ENCODE assay signal across 24 cellular contexts in the genomic region with DNA sequence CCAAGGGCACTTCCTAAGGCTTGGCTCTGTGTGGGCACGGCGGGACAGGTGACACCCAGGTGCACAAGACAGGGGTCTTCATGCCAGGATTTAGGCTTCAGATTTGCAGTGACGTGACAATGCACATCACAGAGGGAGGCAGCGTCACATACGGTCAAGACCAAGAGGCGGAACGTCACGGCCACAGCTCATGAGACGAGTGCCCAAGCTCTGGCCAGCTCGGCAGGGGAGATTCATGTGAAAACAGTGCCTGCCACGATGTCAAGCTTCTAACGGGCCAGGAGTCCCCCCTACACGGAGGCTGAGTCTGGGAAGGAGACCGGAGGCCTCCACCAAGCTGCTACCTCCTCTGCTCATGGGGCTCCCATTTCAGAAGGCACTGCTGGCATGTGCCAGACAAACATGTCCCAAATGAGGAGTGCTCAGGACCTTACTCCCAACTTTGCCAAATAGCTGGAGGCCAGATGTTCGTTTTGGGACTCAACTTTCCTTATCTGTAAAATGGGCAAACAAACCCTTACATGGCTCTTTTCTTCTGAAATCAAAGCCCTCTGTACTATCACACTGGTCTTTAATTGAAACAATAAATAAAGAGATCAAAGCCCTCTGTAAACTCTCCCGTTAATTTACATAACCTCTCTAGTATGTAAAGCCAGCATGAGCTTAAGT. TPM values are rescaled to one million over a fixed set of nuclear protein-coding genes. Genes with fewer than 3 reads are reported as not detected.
"Had no signal": no experiment of that assay in that cellular context is flagged by ENCODE, and none has a peak within 500 bp of the region (broad histone marks: within the 10 kb centered on the region; RNA-seq: fewer than 3 reads in every experiment).

No MANE protein-coding gene starts in this region.

- H3K9me3 Mint-ChIP-seq: activated CD8-positive, alpha-beta T cell treated with anti-CD3 and anti-CD28 coated beads for 36 hours; activated naive CD4-positive, alpha-beta T cell treated with anti-CD3 and anti-CD28 coated beads, Interleukin-2, amount 10 ng/mL, durations not matched to agents 7 days and 5 days; activated naive CD8-positive, alpha-beta T cell treated with anti-CD3 and anti-CD28 coated beads for 36 hours; activated T-cell treated with anti-CD3 and anti-CD28 coated beads, Interleukin-2, amount 50 U/mL, for 72 hours; activated T-helper 2 cell treated with anti-CD3 and anti-CD28 coated beads, Interferon-gamma antibody, Interleukin-2, Interleukin-4, amounts not matched to agents 10 μg/mL and 5 μg/mL and 100 μg/mL, durations not matched to agents 14 hours and 24 hours and 36 hours; IgD-negative memory B cell; T-helper 1 cell treated with Interleukin-12 subunit alpha and Interleukin-12 subunit beta and Interleukin-4 antibody, amounts not matched to agents 30 μg/mL and 1 μg/mL, for 36 hours had no signal

- H3K27me3 Mint-ChIP-seq: activated CD8-positive, alpha-beta T cell treated with anti-CD3 and anti-CD28 coated beads for 36 hours; activated naive CD8-positive, alpha-beta T cell treated with anti-CD3 and anti-CD28 coated beads for 36 hours; IgD-negative memory B cell had no signal

- DNase-seq: activated CD4-positive, alpha-beta T cell treated with anti-CD3 and anti-CD28 coated beads for 4 hours; activated CD8-positive, alpha-beta memory T cell treated with anti-CD3 and anti-CD28 coated beads, Interleukin-2, amount 50 U/mL, for 4 hours; activated CD8-positive, alpha-beta T cell treated with anti-CD3 and anti-CD28 coated beads for 36 hours; activated gamma-delta T cell treated with Interleukin-2 at 50 U/mL for 16 hours; activated naive CD4-positive, alpha-beta T cell treated with anti-CD3 and anti-CD28 coated beads, Interleukin-2, amount 10 ng/mL, durations not matched to agents 7 days and 5 days; activated naive CD8-positive, alpha-beta T cell treated with anti-CD3 and anti-CD28 coated beads for 36 hours; activated T-cell treated with anti-CD3 and anti-CD28 coated beads, Interleukin-2, amount 50 U/mL, for 72 hours; MM.1S; NCI-H1930; NCI-H2107; NCI-H2171 treated with DMSO at 0.1 percent for 48 hours; NCI-H226; NCI-H69; Peyer's patch; SHP77 had no signal

- H3K36me3 ChIP-seq: Peyer's patch had no signal

- H3K4me3 Mint-ChIP-seq: activated CD8-positive, alpha-beta T cell treated with anti-CD3 and anti-CD28 coated beads for 36 hours; activated naive CD4-positive, alpha-beta T cell treated with anti-CD3 and anti-CD28 coated beads, Interleukin-2, amount 10 ng/mL, durations not matched to agents 7 days and 5 days; activated naive CD8-positive, alpha-beta T cell treated with anti-CD3 and anti-CD28 coated beads for 36 hours; activated T-cell treated with anti-CD3 and anti-CD28 coated beads, Interleukin-2, amount 50 U/mL, for 72 hours; IgD-negative memory B cell; T-helper 1 cell treated with Interleukin-12 subunit alpha and Interleukin-12 subunit beta and Interleukin-4 antibody, amounts not matched to agents 30 μg/mL and 1 μg/mL, for 36 hours had no signal

- H3K27me3 ChIP-seq: Peyer's patch had no signal

- H3K4me3 ChIP-seq: Peyer's patch had no signal

- H3K27ac ChIP-seq: KMS-11, Peyer's patch, RWPE1 had no signal

- ATAC-seq: activated CD4-positive, CD25-positive, alpha-beta regulatory T cell treated with anti-CD3 and anti-CD28 coated beads, Interleukin-2, amount 50 U/mL, for 24 hours; activated CD8-positive, alpha-beta T cell treated with anti-CD3 and anti-CD28 coated beads for 36 hours; activated T-cell treated with anti-CD3 and anti-CD28 coated beads, Interleukin-2, amount 50 U/mL, for 72 hours had no signal

- H3K9me3 ChIP-seq: Peyer's patch had no signal

- H3K9ac ChIP-seq: KMS-11 had no signal

- H3K36me3 Mint-ChIP-seq: activated naive CD4-positive, alpha-beta T cell treated with anti-CD3 and anti-CD28 coated beads, Interleukin-2, amount 10 ng/mL, durations not matched to agents 7 days and 5 days; activated naive CD8-positive, alpha-beta T cell treated with anti-CD3 and anti-CD28 coated beads for 36 hours had no signal

- H3K4me2 ChIP-seq: KMS-11 had no signal

- H3K27ac Mint-ChIP-seq: activated CD8-positive, alpha-beta T cell treated with anti-CD3 and anti-CD28 coated beads for 36 hours; activated naive CD4-positive, alpha-beta T cell treated with anti-CD3 and anti-CD28 coated beads, Interleukin-2, amount 10 ng/mL, durations not matched to agents 7 days and 5 days; activated naive CD8-positive, alpha-beta T cell treated with anti-CD3 and anti-CD28 coated beads for 36 hours; activated T-cell treated with anti-CD3 and anti-CD28 coated beads, Interleukin-2, amount 50 U/mL, for 72 hours; activated T-helper 2 cell treated with anti-CD3 and anti-CD28 coated beads, Interferon-gamma antibody, Interleukin-2, Interleukin-4, amounts not matched to agents 10 μg/mL and 5 μg/mL and 100 μg/mL, durations not matched to agents 14 hours and 24 hours and 36 hours; IgD-negative memory B cell; T-helper 1 cell treated with Interleukin-12 subunit alpha and Interleukin-12 subunit beta and Interleukin-4 antibody, amounts not matched to agents 30 μg/mL and 1 μg/mL, for 36 hours had no signal

RNA-seq across cellular contexts. Expression of a gene that starts 42.4 kb away (rescaled TPM):
- total RNA-seq: cardiac septum, NCI-H460, SK-MEL-5 had no signal

RNA-seq across cellular contexts. Expression of a gene that starts 58.7 kb away (rescaled TPM):
- total RNA-seq: activated CD8-positive, alpha-beta T cell treated with anti-CD3 and anti-CD28 coated beads for 36 hours; activated naive CD8-positive, alpha-beta T cell treated with anti-CD3 and anti-CD28 coated beads for 36 hours; activated T-cell treated with anti-CD3 and anti-CD28 coated beads, Interleukin-2, amount 50 U/mL, for 72 hours; activated T-helper 2 cell treated with anti-CD3 and anti-CD28 coated beads, Interferon-gamma antibody, Interleukin-2, Interleukin-4, amounts not matched to agents 10 μg/mL and 5 μg/mL and 100 μg/mL, durations not matched to agents 14 hours and 24 hours and 36 hours; NCI-H460; Peyer's patch; SK-MEL-5 had no signal
- polyA plus RNA-seq: IgD-negative memory B cell had no signal
